Comparison of ENCODE assay signal across 26 cellular contexts in the genomic region with DNA sequence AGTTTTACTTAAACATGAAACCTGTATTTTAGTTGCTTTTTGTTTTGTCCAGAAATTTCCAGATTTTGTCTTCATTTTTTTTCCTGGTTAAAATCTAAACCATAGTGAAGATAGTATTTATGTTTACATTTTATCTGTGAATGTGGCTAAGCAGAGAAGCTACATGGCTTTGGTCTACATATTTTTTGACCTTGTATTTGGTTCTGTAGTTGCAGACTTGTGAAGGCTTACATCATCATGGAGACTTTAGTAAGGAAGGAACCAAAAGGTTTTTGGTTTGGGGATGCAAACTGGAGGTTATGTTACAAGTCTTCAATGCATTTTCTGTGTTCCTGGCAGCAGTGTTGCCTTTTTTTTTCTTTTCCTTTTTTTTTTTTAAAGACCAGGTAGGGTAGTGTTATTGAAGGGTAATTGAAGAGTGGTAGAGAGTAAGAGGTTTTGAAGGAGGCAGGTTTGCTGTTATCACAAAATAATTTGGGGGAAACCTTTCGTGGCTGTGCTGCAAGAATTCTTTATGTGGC. TPM values are rescaled to one million over a fixed set of nuclear protein-coding genes. Genes with fewer than 3 reads are reported as not detected.
DNase-seq lines count a peak whose midpoint lies in the region; ATAC-seq, FAIRE-seq and TF ChIP-seq lines count a peak whose summit lies in the region.
"Had no signal": no experiment of that assay in that cellular context is flagged by ENCODE, and none has a peak within 500 bp of the region (broad histone marks: within the 10 kb centered on the region; RNA-seq: fewer than 3 reads in every experiment).

No MANE protein-coding gene starts in this region.

- no peak for DNase-seq in activated naive CD4-positive, alpha-beta T cell treated with anti-CD3 and anti-CD28 coated beads for 36 hours
- DNase-seq in activated naive CD4-positive, alpha-beta T cell (lab: John Stamatoyannopoulos, UW), result no peak
- DNase-seq in WTC11 (ENCODE audit: low spot score) (no peak), adipocyte (ENCODE audit: low read depth) (peak; percentile 22), hepatocyte (ENCODE audit: low spot score) (no peak), RCC 7860 (ENCODE audit: low spot score) (no peak), NCI-H2196 (lab: John Stamatoyannopoulos, UW; ENCODE audit: unreplicated experiment) (no peak)
- DNase-seq: brain microvascular endothelial cell; C1 segment of cervical spinal cord; Calu3; effector memory CD8-positive, alpha-beta T cell; lower lobe of right lung; mucosa of descending colon; NCI-H2171; NCI-H524 treated with DMSO at 0.1 percent for 48 hours; NK-92 treated with Interleukin-12 subunit alpha and Interleukin-12 subunit beta, amount 100 ng/mL, for 24 hours; stimulated activated CD4-positive, alpha-beta T cell treated with anti-CD3 and anti-CD28 coated beads, Interleukin-12 subunit alpha, Interleukin-12 subunit beta, amount 100 ng/mL, for 4 hours; stimulated activated CD4-positive, alpha-beta T cell treated with anti-CD3 and anti-CD28 coated beads, Interleukin-4, amount 100 ng/mL, for 24 hours; stimulated activated naive CD4-positive, alpha-beta T cell treated with Interleukin-2 at 50 U/mL for 16 hours had no signal

- POLR2A ChIA-PET in WTC11 (lab: Charles Lee), result no interaction called here

- H2AFZ ChIP-seq in hepatocyte, result no peak overlapping the region
- H2AFZ ChIP-seq: parathyroid adenoma had no signal

- no peak overlapping the region for H3K4me3 Mint-ChIP-seq in activated naive CD4-positive, alpha-beta T cell treated with anti-CD3 and anti-CD28 coated beads for 36 hours
- H3K4me3 Mint-ChIP-seq in WTC11, result no peak overlapping the region
- H3K4me3 Mint-ChIP-seq: effector memory CD8-positive, alpha-beta T cell; T-helper 1 cell treated with Interleukin-12 subunit alpha and Interleukin-12 subunit beta and Interleukin-4 antibody, amounts not matched to agents 30 μg/mL and 1 μg/mL, for 36 hours had no signal

- H4K20me1 ChIP-seq in hepatocyte (ENCODE audit: insufficient read depth, poor library complexity, severe bottlenecking), result no peaks in the 10 kb centered on the region

- H3K4me1 ChIP-seq in adipocyte (ENCODE audit: control insufficient read depth, insufficient read depth, low read length) (peaks cover 26% of the 10 kb centered on the region), hepatocyte (ENCODE audit: insufficient read depth) (peaks cover 14% of the 10 kb centered on the region)
- H3K4me1 ChIP-seq: lower lobe of right lung, parathyroid adenoma had no signal

- peak overlapping the region; percentile 47 for H3K4me2 ChIP-seq in hepatocyte

- H3K4me3 ChIP-seq in adipocyte (ENCODE audit: low read length) (no peak overlapping the region), hepatocyte (no peak overlapping the region)
- H3K4me3 ChIP-seq: lower lobe of right lung, mucosa of descending colon, right atrium auricular region, tibial nerve had no signal

- peaks cover 45% of the 10 kb centered on the region for H3K36me3 ChIP-seq in adipocyte (ENCODE audit: control insufficient read depth, insufficient read depth, low read length, severe bottlenecking)
- H3K36me3 ChIP-seq in hepatocyte (replicated peaks; ENCODE audit: insufficient read depth, low read depth), result no peaks in the 10 kb centered on the region

- H3K27ac ChIP-seq in hepatocyte, result peak overlapping the region; percentile 40
- H3K27ac ChIP-seq: brain microvascular endothelial cell, lower lobe of right lung, parathyroid adenoma had no signal

- H3K9me2 ChIP-seq in hepatocyte (replicated peaks; ENCODE audit: insufficient read depth), result no peaks in the 10 kb centered on the region

- H3K9me3 ChIP-seq in adipocyte (ENCODE audit: control insufficient read depth, low read length) (no peaks in the 10 kb centered on the region), hepatocyte (ENCODE audit: low read depth) (no peaks in the 10 kb centered on the region)
- H3K9me3 ChIP-seq: lower lobe of right lung, mucosa of descending colon, right atrium auricular region, tibial nerve had no signal

- H3K27me3 ChIP-seq in adipocyte (replicated peaks; ENCODE audit: control insufficient read depth, insufficient read depth, low read length), result no peaks in the 10 kb centered on the region
- H3K27me3 ChIP-seq in hepatocyte, result no peaks in the 10 kb centered on the region
- H3K27me3 ChIP-seq: brain microvascular endothelial cell, right atrium auricular region, tibial nerve had no signal

- WGBS in hepatocyte (ENCODE audit: low lambda C conversion rate, missing lambda C conversion rate), result 85% methylated on average over 1 of the region's 1 CpG

- H3K36me3 Mint-ChIP-seq in activated naive CD4-positive, alpha-beta T cell treated with anti-CD3 and anti-CD28 coated beads for 36 hours (ENCODE audit: low read depth), result peaks cover 9% of the 10 kb centered on the region
- H3K36me3 Mint-ChIP-seq in WTC11, result peaks cover 18% of the 10 kb centered on the region

- H3K27me3 Mint-ChIP-seq in activated naive CD4-positive, alpha-beta T cell treated with anti-CD3 and anti-CD28 coated beads for 36 hours (ENCODE audit: low read depth), result no peaks in the 10 kb centered on the region
- H3K27me3 Mint-ChIP-seq in WTC11 (ENCODE audit: low read depth), result no peaks in the 10 kb centered on the region
- H3K27me3 Mint-ChIP-seq: effector memory CD8-positive, alpha-beta T cell had no signal

- H3K79me2 ChIP-seq in hepatocyte, result peaks cover 8% of the 10 kb centered on the region
- H3K79me2 ChIP-seq: parathyroid adenoma had no signal

- H3K9me3 Mint-ChIP-seq in activated naive CD4-positive, alpha-beta T cell treated with anti-CD3 and anti-CD28 coated beads for 36 hours, result no peaks in the 10 kb centered on the region
- no peaks in the 10 kb centered on the region for H3K9me3 Mint-ChIP-seq in WTC11
- H3K9me3 Mint-ChIP-seq: effector memory CD8-positive, alpha-beta T cell; T-helper 1 cell treated with Interleukin-12 subunit alpha and Interleukin-12 subunit beta and Interleukin-4 antibody, amounts not matched to agents 30 μg/mL and 1 μg/mL, for 36 hours had no signal

- TF ChIP-seq CTCF in WTC11 (IDR thresholded peaks at IDR 0.05) (no peak), hepatocyte (IDR thresholded peaks at IDR 0.05; ENCODE audit: poor library complexity) (no peak)

- peaks cover 26% of the 10 kb centered on the region for H3K4me1 Mint-ChIP-seq in activated naive CD4-positive, alpha-beta T cell treated with anti-CD3 and anti-CD28 coated beads for 36 hours (ENCODE audit: low read depth)
- H3K4me1 Mint-ChIP-seq in WTC11, result no peaks in the 10 kb centered on the region

- CTCF ChIA-PET in activated naive CD4-positive, alpha-beta T cell treated with anti-CD3 and anti-CD28 coated beads for 36 hours (lab: Charles Lee), result interaction anchor here (0.8 to 1.5 kb wide), 3 partner anchors 8 to 56 kb away, joined by 3 to 9 read pairs (median 3); partner anchors contain the start of gene COMTD1
- CTCF ChIA-PET in WTC11 (lab: Charles Lee), result interaction anchor here (1.3 kb wide), 1 partner anchor 8 kb away, joined by 9 read pairs; no protein-coding TSS in a partner anchor

- no peak for ATAC-seq in WTC11
- ATAC-seq in HG03196 (IDR thresholded peaks at IDR 0.05; ENCODE audit: unreplicated experiment), result no peak
- ATAC-seq: effector memory CD8-positive, alpha-beta T cell; lower lobe of right lung; mucosa of descending colon had no signal

- intact Hi-C loops in activated naive CD4-positive, alpha-beta T cell treated with anti-CD3 and anti-CD28 coated beads for 36 hours (cut with micrococcal nuclease), result loop anchor here (2.0 kb wide), 1 partner anchor 65 kb away; no protein-coding TSS in a partner anchor

- no peak for FAIRE-seq in RCC 7860 (lab: Jason Lieb, UNC)
- FAIRE-seq: colon, GM12891 had no signal

- peak overlapping the region; percentile 59 for H3K27ac Mint-ChIP-seq in activated naive CD4-positive, alpha-beta T cell treated with anti-CD3 and anti-CD28 coated beads for 36 hours
- peak overlapping the region; percentile 22; the same call in 1 of the 2 replicates for H3K27ac Mint-ChIP-seq in WTC11
- H3K27ac Mint-ChIP-seq: effector memory CD8-positive, alpha-beta T cell had no signal

- no peak overlapping the region for H3K9ac ChIP-seq in adipocyte (ENCODE audit: low read length)
- H3K9ac ChIP-seq: parathyroid adenoma had no signal

TF ChIP-seq in WTC11, 78 proteins besides CTCF, POLR2A, EP300 and RAD21:
- no peak for TF ChIP-seq PRRX2 (CRISPR knock-in tag; IDR thresholded peaks at IDR 0.05)

RNA-seq across cellular contexts. Expression of gene VDAC2, which starts 30.9 kb away (rescaled TPM):
- total RNA-seq in activated naive CD4-positive, alpha-beta T cell treated with anti-CD3 and anti-CD28 coated beads for 36 hours, result 100 to 1,000 TPM; 193 TPM
- total RNA-seq in WTC11 (2021) (283 to 284 TPM (median 283 TPM) in 3 replicates), hepatocyte (167 and 172 TPM in 2 replicates)
- polyA plus RNA-seq in hepatocyte, result 190 and 192 TPM in 2 replicates

RNA-seq across cellular contexts. Expression of gene COMTD1, which starts 56.0 kb away (rescaled TPM):
- 10 to 100 TPM; 33.2 to 34.8 TPM for total RNA-seq in activated naive CD4-positive, alpha-beta T cell treated with anti-CD3 and anti-CD28 coated beads for 36 hours
- total RNA-seq in WTC11 (2021) (46.3 to 49.5 TPM (median 47.8 TPM) in 3 replicates), hepatocyte (19.2 and 36.7 TPM in 2 replicates)
- polyA plus RNA-seq in hepatocyte, result 46.4 and 51.9 TPM in 2 replicates
